Comparison of ENCODE assay signal across 9 cellular contexts in the genomic region with DNA sequence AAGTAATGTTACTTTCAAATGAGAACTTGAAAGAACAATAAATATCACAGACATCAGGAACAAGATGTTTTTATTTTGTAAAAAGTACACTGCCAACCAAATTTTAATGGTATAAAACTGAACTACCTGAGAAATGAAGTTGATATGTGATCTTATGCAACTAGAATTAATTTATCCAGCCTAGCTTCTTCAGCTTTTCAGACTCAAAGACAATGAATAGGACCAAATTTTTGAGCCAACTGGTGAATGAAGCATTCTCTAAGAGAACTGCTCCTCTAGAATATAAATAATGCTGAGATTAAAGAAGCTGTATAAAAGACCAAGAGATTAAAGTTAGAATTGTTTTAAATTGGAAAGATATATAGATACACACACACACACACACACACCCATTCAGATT.
"Had no signal": no experiment of that assay in that cellular context is flagged by ENCODE, and none has a peak within 500 bp of the region (broad histone marks: within the 10 kb centered on the region; RNA-seq: fewer than 3 reads in every experiment).

No MANE protein-coding gene starts in this region.

- FAIRE-seq: HTR-8/SVneo, K562 had no signal

- H3K4me3 ChIP-seq: GM23248, HAP-1, K562 had no signal

- ATAC-seq: HCT116, K562 had no signal

- H3K9me3 ChIP-seq: HAP-1 had no signal

- H3K36me3 ChIP-seq: HAP-1 had no signal

- H3K27ac ChIP-seq: GM23248 had no signal

- DNase-seq: GM23248, GOT3, H7, HFFc6, IMR-90 had no signal
